Comparison of ENCODE assay signal across 3 cellular contexts in genomic region chr2:220002699-220003098, GRCh38.
TF ChIP-seq lines count a peak whose summit lies in the region.

No MANE protein-coding gene starts in this region.

TF ChIP-seq in SK-N-SH, 30 proteins besides CTCF, POLR2A, EP300 and RAD21:
- TF ChIP-seq REST (IDR thresholded peaks at IDR 0.05; ENCODE audit: low read depth, low read length) = no peak
- TF ChIP-seq FOXJ3 (CRISPR knock-in tag; IDR thresholded peaks at IDR 0.05) = no peak
- TF ChIP-seq MEF2A (IDR thresholded peaks at IDR 0.05; ENCODE audit: borderline replicate concordance, low read depth) = no peak

TF ChIP-seq in SK-N-SH treated with all-trans-retinoic acid at 6 μM for 48 hours, 23 proteins besides CTCF, POLR2A, EP300 and RAD21 (continued from another document):
- TF ChIP-seq GLIS3 (CRISPR knock-in tag; IDR thresholded peaks at IDR 0.05) (no peak), ZFP3 (CRISPR knock-in tag; IDR thresholded peaks at IDR 0.05) (no peak), SNAI2 (CRISPR knock-in tag; IDR thresholded peaks at IDR 0.05) (no peak), BACH2 (CRISPR knock-in tag; IDR thresholded peaks at IDR 0.05; ENCODE audit: borderline replicate concordance) (no peak), TCF4 (CRISPR knock-in tag; IDR thresholded peaks at IDR 0.05; ENCODE audit: borderline replicate concordance) (no peak), PPARA (CRISPR knock-in tag; IDR thresholded peaks at IDR 0.05; ENCODE audit: borderline replicate concordance) (no peak), CSRNP3 (CRISPR knock-in tag; IDR thresholded peaks at IDR 0.05) (no peak), ESRRG (CRISPR knock-in tag; IDR thresholded peaks at IDR 0.05) (no peak), RARB (CRISPR knock-in tag; IDR thresholded peaks at IDR 0.05) (no peak), ZC3H10 (CRISPR knock-in tag; IDR thresholded peaks at IDR 0.05) (no peak), TOX (CRISPR knock-in tag; IDR thresholded peaks at IDR 0.05; ENCODE audit: borderline replicate concordance) (no peak), TSHZ2 (CRISPR knock-in tag; IDR thresholded peaks at IDR 0.05) (no peak), POU6F1 (CRISPR knock-in tag; IDR thresholded peaks at IDR 0.05; ENCODE audit: borderline replicate concordance, low read depth) (no peak)

TF ChIP-seq in GM12878, 131 proteins besides CTCF, POLR2A, EP300 and RAD21 (continued from another document):
- TF ChIP-seq ZNF687 (IDR thresholded peaks at IDR 0.05) = 0 out of 2 replicates have a peak, but pooled peaks have one; percentile 49
